ENCODE assay signal across 1 cellular context in genomic region chr5:173329370-173330150, GRCh38.
TF ChIP-seq lines count a peak whose summit lies in the region.

No MANE protein-coding gene starts in this region.

TF ChIP-seq in HepG2, 621 proteins besides CTCF, POLR2A, EP300 and RAD21 (continued from another document and continues in another):
- TF ChIP-seq PRDM4 (CRISPR knock-in tag; IDR thresholded peaks at IDR 0.05; ENCODE audit: borderline replicate concordance) (0 out of 2 replicates have a peak, but pooled peaks have one; percentile 43), NR0B2 (CRISPR knock-in tag; IDR thresholded peaks at IDR 0.05) (no peak), HMG20A (CRISPR knock-in tag; IDR thresholded peaks at IDR 0.05; ENCODE audit: borderline replicate concordance) (no peak), HIC2 (CRISPR knock-in tag; IDR thresholded peaks at IDR 0.05; ENCODE audit: low read depth) (0 out of 2 replicates have a peak, but pooled peaks have one; percentile 25), HNF4G (IDR thresholded peaks at IDR 0.05; ENCODE audit: borderline replicate concordance, low read depth, low read length) (0 out of 2 replicates have a peak, but pooled peaks have one; percentile 5), HNF4G (CRISPR knock-in tag; IDR thresholded peaks at IDR 0.05; ENCODE audit: borderline replicate concordance, low read depth) (no peak), HOXA3 (CRISPR knock-in tag; IDR thresholded peaks at IDR 0.05) (peak; percentile 70), ZNF7 (CRISPR knock-in tag; IDR thresholded peaks at IDR 0.05) (no peak), ZFP91 (CRISPR knock-in tag; IDR thresholded peaks at IDR 0.05; ENCODE audit: borderline replicate concordance) (no peak; the same call in 1 of the 2 replicates), GABPA (IDR thresholded peaks at IDR 0.05; ENCODE audit: low read depth, low read length) (no peak), GABPA (CRISPR knock-in tag; IDR thresholded peaks at IDR 0.05; ENCODE audit: low read depth) (peak; percentile 30; the same call in 1 of the 2 replicates), FOSL2 (CRISPR knock-in tag; IDR thresholded peaks at IDR 0.05) (peak; percentile 57), UBTF (CRISPR knock-in tag; IDR thresholded peaks at IDR 0.05) (no peak; the same call in 1 of the 2 replicates), ZNF646 (CRISPR knock-in tag; IDR thresholded peaks at IDR 0.05) (no peak), ZNF709 (CRISPR knock-in tag; IDR thresholded peaks at IDR 0.05) (0 out of 2 replicates have a peak, but pooled peaks have one; percentile 29)
- TF ChIP-seq, protein P1, sequence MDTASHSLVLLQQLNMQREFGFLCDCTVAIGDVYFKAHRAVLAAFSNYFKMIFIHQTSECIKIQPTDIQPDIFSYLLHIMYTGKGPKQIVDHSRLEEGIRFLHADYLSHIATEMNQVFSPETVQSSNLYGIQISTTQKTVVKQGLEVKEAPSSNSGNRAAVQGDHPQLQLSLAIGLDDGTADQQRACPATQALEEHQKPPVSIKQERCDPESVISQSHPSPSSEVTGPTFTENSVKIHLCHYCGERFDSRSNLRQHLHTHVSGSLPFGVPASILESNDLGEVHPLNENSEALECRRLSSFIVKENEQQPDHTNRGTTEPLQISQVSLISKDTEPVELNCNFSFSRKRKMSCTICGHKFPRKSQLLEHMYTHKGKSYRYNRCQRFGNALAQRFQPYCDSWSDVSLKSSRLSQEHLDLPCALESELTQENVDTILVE (CRISPR knock-in tag; IDR thresholded peaks at IDR 0.05): peak; percentile 82; the same call in 1 of the 2 replicates
- TF ChIP-seq, protein P2, sequence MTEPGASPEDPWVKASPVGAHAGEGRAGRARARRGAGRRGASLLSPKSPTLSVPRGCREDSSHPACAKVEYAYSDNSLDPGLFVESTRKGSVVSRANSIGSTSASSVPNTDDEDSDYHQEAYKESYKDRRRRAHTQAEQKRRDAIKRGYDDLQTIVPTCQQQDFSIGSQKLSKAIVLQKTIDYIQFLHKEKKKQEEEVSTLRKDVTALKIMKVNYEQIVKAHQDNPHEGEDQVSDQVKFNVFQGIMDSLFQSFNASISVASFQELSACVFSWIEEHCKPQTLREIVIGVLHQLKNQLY (CRISPR knock-in tag; IDR thresholded peaks at IDR 0.05): no peak
- TF ChIP-seq, protein P3, sequence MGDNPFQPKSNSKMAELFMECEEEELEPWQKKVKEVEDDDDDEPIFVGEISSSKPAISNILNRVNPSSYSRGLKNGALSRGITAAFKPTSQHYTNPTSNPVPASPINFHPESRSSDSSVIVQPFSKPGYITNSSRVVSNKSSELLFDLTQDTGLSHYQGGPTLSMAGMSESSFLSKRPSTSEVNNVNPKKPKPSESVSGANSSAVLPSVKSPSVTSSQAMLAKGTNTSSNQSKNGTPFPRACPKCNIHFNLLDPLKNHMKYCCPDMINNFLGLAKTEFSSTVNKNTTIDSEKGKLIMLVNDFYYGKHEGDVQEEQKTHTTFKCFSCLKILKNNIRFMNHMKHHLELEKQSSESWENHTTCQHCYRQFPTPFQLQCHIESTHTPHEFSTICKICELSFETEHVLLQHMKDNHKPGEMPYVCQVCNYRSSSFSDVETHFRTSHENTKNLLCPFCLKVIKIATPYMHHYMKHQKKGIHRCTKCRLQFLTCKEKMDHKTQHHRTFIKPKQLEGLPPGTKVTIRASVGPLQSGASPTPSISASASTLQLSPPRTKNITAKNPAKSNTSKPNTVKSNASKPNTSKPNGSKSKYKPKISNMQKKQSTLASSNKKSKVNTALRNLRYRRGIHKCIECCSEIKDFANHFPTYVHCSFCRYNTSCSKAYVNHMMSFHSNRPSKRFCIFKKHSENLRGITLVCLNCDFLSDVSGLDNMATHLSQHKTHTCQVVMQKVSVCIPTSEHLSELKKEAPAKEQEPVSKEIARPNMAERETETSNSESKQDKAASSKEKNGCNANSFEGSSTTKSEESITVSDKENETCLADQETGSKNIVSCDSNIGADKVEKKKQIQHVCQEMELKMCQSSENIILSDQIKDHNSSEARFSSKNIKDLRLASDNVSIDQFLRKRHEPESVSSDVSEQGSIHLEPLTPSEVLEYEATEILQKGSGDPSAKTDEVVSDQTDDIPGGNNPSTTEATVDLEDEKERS (CRISPR knock-in tag; IDR thresholded peaks at IDR 0.05): 0 out of 2 replicates have a peak, but pooled peaks have one; percentile 36
- TF ChIP-seq, protein P4, sequence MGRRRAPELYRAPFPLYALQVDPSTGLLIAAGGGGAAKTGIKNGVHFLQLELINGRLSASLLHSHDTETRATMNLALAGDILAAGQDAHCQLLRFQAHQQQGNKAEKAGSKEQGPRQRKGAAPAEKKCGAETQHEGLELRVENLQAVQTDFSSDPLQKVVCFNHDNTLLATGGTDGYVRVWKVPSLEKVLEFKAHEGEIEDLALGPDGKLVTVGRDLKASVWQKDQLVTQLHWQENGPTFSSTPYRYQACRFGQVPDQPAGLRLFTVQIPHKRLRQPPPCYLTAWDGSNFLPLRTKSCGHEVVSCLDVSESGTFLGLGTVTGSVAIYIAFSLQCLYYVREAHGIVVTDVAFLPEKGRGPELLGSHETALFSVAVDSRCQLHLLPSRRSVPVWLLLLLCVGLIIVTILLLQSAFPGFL (CRISPR knock-in tag; IDR thresholded peaks at IDR 0.05): no peak
- TF ChIP-seq, protein P5, sequence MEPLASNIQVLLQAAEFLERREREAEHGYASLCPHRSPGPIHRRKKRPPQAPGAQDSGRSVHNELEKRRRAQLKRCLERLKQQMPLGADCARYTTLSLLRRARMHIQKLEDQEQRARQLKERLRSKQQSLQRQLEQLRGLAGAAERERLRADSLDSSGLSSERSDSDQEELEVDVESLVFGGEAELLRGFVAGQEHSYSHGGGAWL (CRISPR knock-in tag; IDR thresholded peaks at IDR 0.05): peak; percentile 62; the same call in 1 of the 2 replicates
- TF ChIP-seq, protein P6, sequence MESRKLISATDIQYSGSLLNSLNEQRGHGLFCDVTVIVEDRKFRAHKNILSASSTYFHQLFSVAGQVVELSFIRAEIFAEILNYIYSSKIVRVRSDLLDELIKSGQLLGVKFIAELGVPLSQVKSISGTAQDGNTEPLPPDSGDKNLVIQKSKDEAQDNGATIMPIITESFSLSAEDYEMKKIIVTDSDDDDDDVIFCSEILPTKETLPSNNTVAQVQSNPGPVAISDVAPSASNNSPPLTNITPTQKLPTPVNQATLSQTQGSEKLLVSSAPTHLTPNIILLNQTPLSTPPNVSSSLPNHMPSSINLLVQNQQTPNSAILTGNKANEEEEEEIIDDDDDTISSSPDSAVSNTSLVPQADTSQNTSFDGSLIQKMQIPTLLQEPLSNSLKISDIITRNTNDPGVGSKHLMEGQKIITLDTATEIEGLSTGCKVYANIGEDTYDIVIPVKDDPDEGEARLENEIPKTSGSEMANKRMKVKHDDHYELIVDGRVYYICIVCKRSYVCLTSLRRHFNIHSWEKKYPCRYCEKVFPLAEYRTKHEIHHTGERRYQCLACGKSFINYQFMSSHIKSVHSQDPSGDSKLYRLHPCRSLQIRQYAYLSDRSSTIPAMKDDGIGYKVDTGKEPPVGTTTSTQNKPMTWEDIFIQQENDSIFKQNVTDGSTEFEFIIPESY (CRISPR knock-in tag; IDR thresholded peaks at IDR 0.05): peak; percentile 39; the same call in 1 of the 2 replicates
